Comparison of ENCODE assay signal across 20 cellular contexts in genomic region chr2:119086327-119086726, GRCh38.
A peak's percentile ranks its signal among the peaks of the same experiment; 100 is the strongest.
DNase-seq lines count a peak whose midpoint lies in the region; ATAC-seq, FAIRE-seq and TF ChIP-seq lines count a peak whose summit lies in the region.
"Had no signal": no experiment of that assay in that cellular context is flagged by ENCODE, and none has a peak within 500 bp of the region (broad histone marks: within the 10 kb centered on the region; RNA-seq: fewer than 3 reads in every experiment).

No MANE protein-coding gene starts in this region.

- FAIRE-seq in H54 (lab: Jason Lieb, UNC) = no peak

- no peak overlapping the region for H3K4me3 ChIP-seq in WERI-Rb-1 (ENCODE audit: low read depth, low read length)
- H3K4me3 ChIP-seq in mucosa of descending colon = no peak overlapping the region
- H3K4me3 ChIP-seq: BLaER1 treated with 17β-estradiol and CSF1 and Interleukin-3, amounts not matched to agents 10 nM and 100 nM had no signal

- peak overlapping the region; percentile 44 for H3K27ac ChIP-seq in WERI-Rb-1
- H3K27ac ChIP-seq: BLaER1 treated with 17β-estradiol and CSF1 and Interleukin-3, amounts not matched to agents 10 nM and 100 nM had no signal

- no peaks in the 10 kb centered on the region for H3K27me3 ChIP-seq in WERI-Rb-1 (ENCODE audit: insufficient read depth, low read depth, severe bottlenecking)
- H3K27me3 ChIP-seq: BLaER1 treated with 17β-estradiol and CSF1 and Interleukin-3, amounts not matched to agents 10 nM and 100 nM had no signal

- intact Hi-C loops in mucosa of descending colon (cut with DNase I, micrococcal nuclease) = no loop called here

- no peaks in the 10 kb centered on the region for H3K4me1 ChIP-seq in mucosa of descending colon (ENCODE audit: low read depth)

- H3K9me3 ChIP-seq in WERI-Rb-1 (ENCODE audit: severe bottlenecking) = no peaks in the 10 kb centered on the region
- H3K9me3 ChIP-seq in mucosa of descending colon = no peaks in the 10 kb centered on the region

- TF ChIP-seq POLR2A in H54 (IDR thresholded peaks at IDR 0.05; ENCODE audit: low read depth, low read length) = no peak

- DNase-seq in DMS79 (lab: John Stamatoyannopoulos, UW) (peak; percentile 32), NCI-H187 (lab: John Stamatoyannopoulos, UW) (peak; percentile 13 to 31), WERI-Rb-1 (peak; percentile 26), mucosa of descending colon (peak in 1 of 3 donors; percentile 4), GM19238 (ENCODE audit: insufficient read length, low spot score) (no peak), H54 (ENCODE audit: insufficient read length, low spot score) (no peak), AG20443 (ENCODE audit: low spot score) (no peak)
- DNase-seq in activated CD4-positive, alpha-beta T cell treated with anti-CD3 and anti-CD28 coated beads for 4 hours = no peak
- DNase-seq: CD4-positive, alpha-beta memory T cell; EL; HCEC 1CT; KG1; NCI-H1092; NCI-H146; NCI-H2081; NCI-H748 treated with DMSO at 0.1 percent for 48 hours; T-cell had no signal

- H3K36me3 ChIP-seq in WERI-Rb-1 (no peaks in the 10 kb centered on the region), mucosa of descending colon (ENCODE audit: low read depth) (no peaks in the 10 kb centered on the region)
- H3K36me3 ChIP-seq: BLaER1 treated with 17β-estradiol and CSF1 and Interleukin-3, amounts not matched to agents 10 nM and 100 nM had no signal

- peak; percentile 70 for ATAC-seq in mucosa of descending colon
- ATAC-seq: Panc1, SK-N-SH treated with all-trans-retinoic acid at 6 μM for 48 hours, T-cell had no signal

- TF ChIP-seq CTCF in WERI-Rb-1 (IDR thresholded peaks at IDR 0.05; ENCODE audit: low read depth, low read length) (no peak), mucosa of descending colon (IDR thresholded peaks at IDR 0.05) (no peak)

Comparison
In these comparisons a context has a peak if more than half of its experiments do, and no peak if none do; other contexts are left out.
1. DNase-seq: peak in DMS79 (single experiment), NCI-H187 (2 of 2) and WERI-Rb-1 (single experiment); none in GM19238 (single experiment), H54 (single experiment), activated CD4-positive, alpha-beta T cell treated with anti-CD3 and anti-CD28 coated beads for 4 hours (0 of 2) and AG20443 (single experiment).